In the genomic region with DNA sequence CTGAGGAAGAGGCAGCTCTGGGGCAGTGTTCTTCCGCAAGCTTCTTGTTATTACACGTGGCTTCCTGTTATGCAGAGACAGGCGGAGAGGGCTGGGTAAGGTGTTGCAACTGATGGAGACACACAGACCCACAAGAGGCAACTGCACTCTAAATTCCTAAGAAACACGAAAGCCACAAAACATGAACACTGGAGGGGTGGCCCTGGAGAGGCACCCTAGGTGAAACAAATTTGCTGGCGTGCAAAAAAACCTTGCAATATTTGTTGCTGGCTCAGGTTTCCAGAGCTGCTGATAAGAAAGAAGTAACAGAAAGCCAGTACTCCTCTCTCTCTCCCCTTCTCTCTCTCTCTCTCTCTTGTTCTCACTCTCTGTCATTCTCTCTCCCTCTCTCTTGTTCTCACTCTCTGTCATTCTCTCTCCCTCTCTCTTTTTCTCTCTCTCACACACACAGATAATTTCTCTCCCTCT, we compare ENCODE assay signal across 9 cellular contexts. TPM values are rescaled to one million over a fixed set of nuclear protein-coding genes. Genes with fewer than 3 reads are reported as not detected.
DNase-seq lines count a peak whose midpoint lies in the region; ATAC-seq and TF ChIP-seq lines count a peak whose summit lies in the region.
"Had no signal": no experiment of that assay in that cellular context is flagged by ENCODE, and none has a peak within 500 bp of the region (broad histone marks: within the 10 kb centered on the region; RNA-seq: fewer than 3 reads in every experiment).

No MANE protein-coding gene starts in this region.

- peaks cover 5% of the 10 kb centered on the region for H3K4me1 Mint-ChIP-seq in progenitor cell of endocrine pancreas (ENCODE audit: low read depth)

- H3K27ac ChIP-seq in adrenal gland (peak overlapping the region in 1 of 5 donors; percentile 59), upper lobe of right lung (peak overlapping the region; percentile 61)

- no peak for TF ChIP-seq POLR2A in adrenal gland (IDR thresholded peaks at IDR 0.05)

- H3K27me3 ChIP-seq in adrenal gland (no peaks in the 10 kb centered on the region), upper lobe of right lung (no peaks in the 10 kb centered on the region)

- peaks cover 0 to 67% of the 10 kb centered on the region in 2 donors for H3K4me1 ChIP-seq in adrenal gland (replicated peaks in 1 of 2)
- peaks cover 84% of the 10 kb centered on the region for H3K4me1 ChIP-seq in upper lobe of right lung

- no peaks in the 10 kb centered on the region for H3K9me3 Mint-ChIP-seq in progenitor cell of endocrine pancreas (ENCODE audit: low read depth)

- TF ChIP-seq CTCF in adrenal gland (IDR thresholded peaks at IDR 0.05) = no peak
- no peak for TF ChIP-seq CTCF in upper lobe of right lung (IDR thresholded peaks at IDR 0.05)
- no peak for TF ChIP-seq CTCF in progenitor cell of endocrine pancreas (IDR thresholded peaks at IDR 0.05; ENCODE audit: unreplicated experiment)

- H3K4me3 ChIP-seq in adrenal gland (no peak overlapping the region), upper lobe of right lung (peak overlapping the region; percentile 0)

- DNase-seq in SIG-M5 (lab: John Stamatoyannopoulos, UW) (peak; percentile 95), adrenal gland (peak in 6 of 7 donors; percentile 28 to 76 (median 60)), lung microvascular endothelial cell (ENCODE audit: low read depth in 2 of 2) (peak; percentile 17 to 68), upper lobe of right lung (peak; percentile 75), NCI-H82 treated with DMSO at 0.1 percent for 48 hours (lab: John Stamatoyannopoulos, UW; ENCODE audit: unreplicated experiment) (no peak), progenitor cell of endocrine pancreas (ENCODE audit: low spot score, unreplicated experiment) (no peak)

- ATAC-seq in GM21529 (IDR thresholded peaks at IDR 0.05; ENCODE audit: unreplicated experiment) (peak; percentile 45), upper lobe of right lung (peak; percentile 95), HG03135 (IDR thresholded peaks at IDR 0.05; ENCODE audit: unreplicated experiment) (no peak)

- intact Hi-C loops in adrenal gland (cut with DNase I) = no loop called here
- intact Hi-C loops in upper lobe of right lung (cut with DNase I) = no loop called here

- H3K36me3 ChIP-seq in adrenal gland (replicated peaks in 1 of 2) = no peaks in the 10 kb centered on the region
- H3K36me3 ChIP-seq in upper lobe of right lung = no peaks in the 10 kb centered on the region

- no peaks in the 10 kb centered on the region for H3K36me3 Mint-ChIP-seq in progenitor cell of endocrine pancreas (ENCODE audit: insufficient read depth)

- no peak overlapping the region for H3K27ac Mint-ChIP-seq in progenitor cell of endocrine pancreas

- H3K4me3 Mint-ChIP-seq in progenitor cell of endocrine pancreas (ENCODE audit: low read depth) = no peak overlapping the region

- peaks cover 10% of the 10 kb centered on the region for H3K27me3 Mint-ChIP-seq in progenitor cell of endocrine pancreas

- H3K9me3 ChIP-seq in adrenal gland (replicated peaks in 1 of 3) = no peaks in the 10 kb centered on the region
- H3K9me3 ChIP-seq in upper lobe of right lung = no peaks in the 10 kb centered on the region

- 34 to 59% (median 49%) methylated on average over 5 of the region's 5 CpGs for WGBS in adrenal gland, 4 donors

RNA-seq across cellular contexts. Expression of gene ARHGAP25, which starts 31.8 kb away (rescaled TPM):
- 10 to 100 TPM in 5 of 8 donors, 1 to 10 TPM in 3; 8.0 to 17.6 (median 11.9) TPM for total RNA-seq in adrenal gland
- polyA plus RNA-seq in adrenal gland = 10 to 100 TPM in 2 of 3 donors, 1 to 10 TPM in 1; 8.5 to 15.4 (median 10.1) TPM
- 8.9 and 10.1 TPM in 2 replicates for total RNA-seq in lung microvascular endothelial cell
- 31.8 TPM for total RNA-seq in upper lobe of right lung
- total RNA-seq in progenitor cell of endocrine pancreas = 1.3 and 1.8 TPM in 2 replicates
- total RNA-seq: HT1080 had no signal

Comparison
In these comparisons a context has a peak if more than half of its experiments do, and no peak if none do; other contexts are left out.
1. DNase-seq: peak in SIG-M5 (single experiment), adrenal gland (6 of 7), lung microvascular endothelial cell (2 of 2) and upper lobe of right lung (single experiment); none in NCI-H82 treated with DMSO at 0.1 percent for 48 hours (single experiment) and progenitor cell of endocrine pancreas (single experiment).